ENCODE assay signal across 30 cellular contexts in genomic region chr22:45136594-45136993, GRCh38.
"Had no signal": no experiment of that assay in that cellular context is flagged by ENCODE, and none has a peak within 500 bp of the region (broad histone marks: within the 10 kb centered on the region; RNA-seq: fewer than 3 reads in every experiment).

No MANE protein-coding gene starts in this region.

- H3K4me3 ChIP-seq: heart left ventricle, neural progenitor cell, right atrium auricular region, smooth muscle cell, stomach, thyroid gland, upper lobe of left lung, vagina had no signal

- H3K9me3 Mint-ChIP-seq: activated naive CD4-positive, alpha-beta T cell treated with anti-CD3 and anti-CD28 coated beads, Interleukin-2, amount 50 U/mL, for 24 hours; activated T-helper 17 cell treated with anti-CD3 and anti-CD28 coated beads, Interleukin-2, amount 50 U/mL, for 72 hours; stimulated activated naive B cell treated with anti-CD40 and anti-IgM and Interleukin-4, amounts not matched to agents 10 μg/mL and 1 μg/mL and 100 μg/mL, for 72 hours had no signal

- DNase-seq: activated CD4-positive, alpha-beta T cell treated with anti-CD3 and anti-CD28 coated beads for 36 hours; activated CD4-positive, CD25-positive, alpha-beta regulatory T cell; activated CD8-positive, alpha-beta memory T cell treated with anti-CD3 and anti-CD28 coated beads, Interleukin-2, amount 50 U/mL, for 48 hours; activated gamma-delta T cell treated with Interleukin-2 at 50 U/mL for 16 hours; activated naive CD8-positive, alpha-beta T cell treated with anti-CD3 and anti-CD28 coated beads, Interleukin-2, amount 50 U/mL, for 24 hours; activated T-cell treated with anti-CD3 and anti-CD28 coated beads, Interleukin-2, amount 50 U/mL, for 4 hours; amygdala; caudate nucleus; cortex of kidney; foreskin fibroblast; heart left ventricle; hypothalamus; naive B cell; occipital lobe; stimulated activated CD4-positive, alpha-beta T cell treated with anti-CD3 and anti-CD28 coated beads, Interleukin-1b, Interleukin-23, amount 100 ng/mL, for 48 hours; stimulated activated CD4-positive, alpha-beta T cell treated with anti-CD3 and anti-CD28 coated beads, Interleukin-4, amount 100 ng/mL, for 4 hours; stimulated activated CD8-positive, alpha-beta memory T cell treated with anti-CD3 and anti-CD28 coated beads, Interleukin-4, amount 100 ng/mL, for 48 hours; stimulated activated naive B cell treated with anti-CD40 and anti-IgM and Interleukin-4, amounts not matched to agents 10 μg/mL and 1 μg/mL and 100 μg/mL, for 72 hours; stomach; thyroid gland; upper lobe of left lung had no signal

- H3K27me3 Mint-ChIP-seq: activated CD4-positive, alpha-beta T cell treated with anti-CD3 and anti-CD28 coated beads for 36 hours; activated naive CD4-positive, alpha-beta T cell treated with anti-CD3 and anti-CD28 coated beads, Interleukin-2, amount 50 U/mL, for 24 hours; activated naive CD8-positive, alpha-beta T cell treated with anti-CD3 and anti-CD28 coated beads, Interleukin-2, amount 50 U/mL, for 24 hours; activated T-helper 17 cell treated with anti-CD3 and anti-CD28 coated beads, Interleukin-2, amount 50 U/mL, for 72 hours; naive B cell; stimulated activated naive B cell treated with anti-CD40 and anti-IgM and Interleukin-4, amounts not matched to agents 10 μg/mL and 1 μg/mL and 100 μg/mL, for 72 hours had no signal

- H3K27ac Mint-ChIP-seq: activated CD4-positive, alpha-beta T cell treated with anti-CD3 and anti-CD28 coated beads for 36 hours; activated naive CD4-positive, alpha-beta T cell treated with anti-CD3 and anti-CD28 coated beads, Interleukin-2, amount 50 U/mL, for 24 hours; activated naive CD8-positive, alpha-beta T cell treated with anti-CD3 and anti-CD28 coated beads, Interleukin-2, amount 50 U/mL, for 24 hours; activated T-helper 17 cell treated with anti-CD3 and anti-CD28 coated beads, Interleukin-2, amount 50 U/mL, for 72 hours; mesothelial cell of epicardium; neural progenitor cell; stimulated activated naive B cell treated with anti-CD40 and anti-IgM and Interleukin-4, amounts not matched to agents 10 μg/mL and 1 μg/mL and 100 μg/mL, for 72 hours had no signal

- ATAC-seq: activated CD4-positive, alpha-beta T cell treated with anti-CD3 and anti-CD28 coated beads for 36 hours; activated naive CD8-positive, alpha-beta T cell treated with anti-CD3 and anti-CD28 coated beads, Interleukin-2, amount 50 U/mL, for 24 hours; activated T-cell treated with anti-CD3 and anti-CD28 coated beads, Interleukin-2, amount 50 U/mL, for 4 hours; activated T-helper 17 cell treated with anti-CD3 and anti-CD28 coated beads, Interleukin-2, amount 50 U/mL, for 72 hours; heart left ventricle; stimulated activated naive B cell treated with anti-CD40 and anti-IgM and Interleukin-4, amounts not matched to agents 10 μg/mL and 1 μg/mL and 100 μg/mL, for 72 hours had no signal

- H3K4me2 ChIP-seq: neural progenitor cell, smooth muscle cell had no signal

- H3K79me2 ChIP-seq: parathyroid adenoma had no signal

- H3K36me3 ChIP-seq: neural progenitor cell had no signal

- H3K27me3 ChIP-seq: heart left ventricle, neural progenitor cell, right atrium auricular region, stomach, thyroid gland, upper lobe of left lung, vagina had no signal

- H2AFZ ChIP-seq: neural progenitor cell, parathyroid adenoma had no signal

- H3K4me3 Mint-ChIP-seq: activated CD4-positive, alpha-beta T cell treated with anti-CD3 and anti-CD28 coated beads for 36 hours; activated naive CD4-positive, alpha-beta T cell treated with anti-CD3 and anti-CD28 coated beads, Interleukin-2, amount 50 U/mL, for 24 hours; activated naive CD8-positive, alpha-beta T cell treated with anti-CD3 and anti-CD28 coated beads, Interleukin-2, amount 50 U/mL, for 24 hours; activated T-cell treated with anti-CD3 and anti-CD28 coated beads, Interleukin-2, amount 50 U/mL, for 4 hours; activated T-helper 17 cell treated with anti-CD3 and anti-CD28 coated beads, Interleukin-2, amount 50 U/mL, for 72 hours; mesothelial cell of epicardium; naive B cell; neural progenitor cell; stimulated activated naive B cell treated with anti-CD40 and anti-IgM and Interleukin-4, amounts not matched to agents 10 μg/mL and 1 μg/mL and 100 μg/mL, for 72 hours had no signal

- H3K9ac ChIP-seq: neural progenitor cell, parathyroid adenoma had no signal

- H3K4me1 ChIP-seq: neural progenitor cell, parathyroid adenoma, right atrium auricular region, stomach, thyroid gland, upper lobe of left lung, vagina had no signal

- FAIRE-seq: endothelial cell of umbilical vein had no signal

- H3K4me1 Mint-ChIP-seq: activated naive CD4-positive, alpha-beta T cell treated with anti-CD3 and anti-CD28 coated beads, Interleukin-2, amount 50 U/mL, for 24 hours; activated T-helper 17 cell treated with anti-CD3 and anti-CD28 coated beads, Interleukin-2, amount 50 U/mL, for 72 hours; mesothelial cell of epicardium; neural progenitor cell had no signal

- H3K27ac ChIP-seq: heart left ventricle, neural progenitor cell, parathyroid adenoma, right atrium auricular region, stomach, thyroid gland, upper lobe of left lung, vagina had no signal

- H3K9me3 ChIP-seq: thyroid gland had no signal
